In genomic region chr9:7387844-7388243, GRCh38 we compare ENCODE assay signal across 18 cellular contexts.
"Had no signal": no experiment of that assay in that cellular context is flagged by ENCODE, and none has a peak within 500 bp of the region (broad histone marks: within the 10 kb centered on the region; RNA-seq: fewer than 3 reads in every experiment).

No MANE protein-coding gene starts in this region.

- ATAC-seq: mucosa of descending colon; natural killer cell; stimulated activated naive CD8-positive, alpha-beta T cell treated with anti-CD3 and anti-CD28 coated beads, Interleukin-15, Interleukin-2, amounts not matched to agents 100 U/mL and 50 U/mL, for 24 hours had no signal

- H3K9me3 ChIP-seq: mucosa of descending colon, sigmoid colon, suprapubic skin, thyroid gland, upper lobe of left lung, uterus had no signal

- FAIRE-seq: frontal cortex, keratinocyte had no signal

- DNase-seq: cortex of kidney; dorsolateral prefrontal cortex; effector CD8-positive, alpha-beta T cell; immature natural killer cell; mammary epithelial cell; mucosa of descending colon; natural killer cell; posterior cingulate gyrus; sigmoid colon; stimulated activated CD4-positive, alpha-beta T cell treated with anti-CD3 and anti-CD28 coated beads, Interleukin-2, amount 100 ng/mL, for 48 hours; stimulated activated naive CD8-positive, alpha-beta T cell treated with anti-CD3 and anti-CD28 coated beads, Interleukin-15, Interleukin-2, amounts not matched to agents 100 U/mL and 50 U/mL, for 24 hours; thyroid gland; upper lobe of left lung; uterus had no signal

- H3K36me3 ChIP-seq: sigmoid colon, suprapubic skin, thyroid gland, upper lobe of left lung, uterus had no signal

- H3K27me3 ChIP-seq: dorsolateral prefrontal cortex, sigmoid colon, suprapubic skin, thyroid gland, upper lobe of left lung, uterus had no signal

- H3K27ac ChIP-seq: dorsolateral prefrontal cortex, sigmoid colon, skin epidermis, suprapubic skin, thyroid gland, upper lobe of left lung, uterus had no signal

- H3K4me1 ChIP-seq: sigmoid colon, suprapubic skin, thyroid gland, upper lobe of left lung, uterus had no signal

- H3K4me3 ChIP-seq: dorsolateral prefrontal cortex, mucosa of descending colon, sigmoid colon, skin epidermis, suprapubic skin, thyroid gland, upper lobe of left lung, uterus had no signal
